9 cellular contexts compared by ENCODE assay signal in the genomic region with DNA sequence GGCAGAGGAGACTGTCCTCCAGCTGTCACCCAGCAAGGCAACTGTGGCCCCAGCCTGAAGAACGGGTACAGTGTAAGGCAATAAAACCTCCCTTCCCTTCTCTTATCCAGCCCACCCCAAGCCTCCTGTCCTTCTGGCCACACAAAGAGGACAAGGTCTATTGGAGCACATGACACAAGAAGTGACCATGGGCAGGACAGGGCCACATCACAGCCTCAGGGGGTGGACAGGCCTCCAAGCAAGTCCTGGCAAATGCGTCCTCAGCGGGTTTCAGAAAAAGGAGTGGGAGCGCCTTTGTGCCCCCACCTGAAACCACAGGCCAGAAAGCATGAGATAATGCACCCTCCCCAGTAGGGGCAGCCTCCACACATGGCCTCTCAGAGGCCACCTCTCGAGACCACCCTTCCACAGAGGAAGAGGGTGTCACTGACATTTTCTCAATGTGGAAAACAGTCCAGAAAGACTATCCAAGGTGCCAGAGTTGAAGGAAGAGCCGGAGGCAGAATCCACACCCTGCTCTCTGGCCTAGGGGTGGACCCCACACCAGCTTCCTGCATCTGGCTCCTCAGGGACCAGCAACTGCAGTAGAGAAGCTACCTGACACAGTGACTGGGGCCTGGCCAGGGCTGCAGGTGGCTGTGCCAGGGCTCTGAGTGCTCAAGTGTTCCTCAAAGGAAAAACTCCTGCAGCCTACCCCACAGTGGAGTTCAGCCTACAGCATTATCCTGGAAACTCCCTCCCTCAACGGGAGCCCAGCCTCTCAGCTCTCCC. TPM values are rescaled to one million over a fixed set of nuclear protein-coding genes. Genes with fewer than 3 reads are reported as not detected.
A peak's percentile ranks its signal among the peaks of the same experiment; 100 is the strongest.
DNase-seq lines count a peak whose midpoint lies in the region; ATAC-seq, FAIRE-seq and TF ChIP-seq lines count a peak whose summit lies in the region.
"Had no signal": no experiment of that assay in that cellular context is flagged by ENCODE, and none has a peak within 500 bp of the region (broad histone marks: within the 10 kb centered on the region; RNA-seq: fewer than 3 reads in every experiment).

No MANE protein-coding gene starts in this region.

- H3K4me3 ChIP-seq in DOHH2 (ENCODE audit: low read length) (peak overlapping the region; percentile 60), psoas muscle (no peak overlapping the region)

- FAIRE-seq in GM12892 (lab: Jason Lieb, UNC): no peak

- ATAC-seq in T-helper 17 cell: no peak
- ATAC-seq in foreskin keratinocyte: no peak
- ATAC-seq in psoas muscle: no peak
- ATAC-seq in GM21528 (IDR thresholded peaks at IDR 0.05; ENCODE audit: low FRiP score, unreplicated experiment): no peak

- H3K27me3 ChIP-seq in DOHH2 (ENCODE audit: control insufficient read depth, low read length) (no peaks in the 10 kb centered on the region), foreskin keratinocyte (no peaks in the 10 kb centered on the region), psoas muscle (ENCODE audit: insufficient read depth in 3 of 3, low read length in 2 of 3) (no peaks in the 10 kb centered on the region)

- peaks cover 38% of the 10 kb centered on the region for H3F3A ChIP-seq in DOHH2 (ENCODE audit: control insufficient read depth, insufficient read depth)

- no peak for TF ChIP-seq POLR2A in GM12892 (IDR thresholded peaks at IDR 0.05; ENCODE audit: low read depth, low read length)

- H3K4me1 ChIP-seq in DOHH2 (ENCODE audit: control insufficient read depth, low read length): peaks cover 94% of the 10 kb centered on the region
- H3K4me1 ChIP-seq in foreskin keratinocyte: peaks cover 43% of the 10 kb centered on the region
- H3K4me1 ChIP-seq in psoas muscle: peaks cover 98% of the 10 kb centered on the region

- 59 to 67% (median 60%) methylated on average over 7 of the region's 7 CpGs for WGBS in psoas muscle, 3 donors

- DNase-seq in T-helper 17 cell: no peak
- DNase-seq in foreskin keratinocyte: no peak
- peak in 1 of 2 donors; percentile 33 for DNase-seq in psoas muscle
- no peak for DNase-seq in GM12892 (ENCODE audit: insufficient read length)
- no peak for DNase-seq in DMS153 (lab: John Stamatoyannopoulos, UW)
- no peak for DNase-seq in NK-92 (lab: John Stamatoyannopoulos, UW; ENCODE audit: unreplicated experiment)
- DNase-seq: MV-4-11 had no signal

- intact Hi-C loops in psoas muscle (cut with DNase I): no loop called here

- H3K4me2 ChIP-seq in DOHH2 (ENCODE audit: low read length): peak overlapping the region; percentile 95

- no peaks in the 10 kb centered on the region for H3K27me3 Mint-ChIP-seq in T-helper 17 cell

- no peaks in the 10 kb centered on the region for H3K9me2 ChIP-seq in DOHH2 (replicated peaks; ENCODE audit: control insufficient read depth, low read length)

- no peaks in the 10 kb centered on the region for H3K9me3 ChIP-seq in DOHH2 (ENCODE audit: control insufficient read depth, insufficient read depth, low read length)
- H3K9me3 ChIP-seq in T-helper 17 cell (ENCODE audit: control insufficient read depth, low read length, poor library complexity, severe bottlenecking): no peaks in the 10 kb centered on the region
- H3K9me3 ChIP-seq in psoas muscle: no peaks in the 10 kb centered on the region

- H3K79me2 ChIP-seq in DOHH2 (ENCODE audit: control insufficient read depth, low read length): peaks cover 87% of the 10 kb centered on the region

- H3K4me1 Mint-ChIP-seq in T-helper 17 cell: peaks cover 50% of the 10 kb centered on the region

- H3K27ac Mint-ChIP-seq in T-helper 17 cell: peak overlapping the region; percentile 94

- H3K36me3 ChIP-seq in DOHH2 (ENCODE audit: control insufficient read depth, low read length) (peaks cover 80% of the 10 kb centered on the region), psoas muscle (ENCODE audit: insufficient read depth in 1 of 2, low read depth in 1 of 2) (peaks cover 0 to 10% of the 10 kb centered on the region in 2 donors)

- H3K27ac ChIP-seq in DOHH2 (ENCODE audit: low read depth, low read length) (peak overlapping the region; percentile 99), foreskin keratinocyte (no peak overlapping the region), psoas muscle (peak overlapping the region; percentile 95)

- peak; percentile 43 for TF ChIP-seq CTCF in DOHH2 (IDR thresholded peaks at IDR 0.05; ENCODE audit: low read depth, low read length, poor library complexity, severe bottlenecking)
- TF ChIP-seq CTCF in foreskin keratinocyte (conservative IDR thresholded peaks at IDR 0.05): peak; percentile 15
- TF ChIP-seq CTCF in psoas muscle (IDR thresholded peaks at IDR 0.05): no peak

- peaks cover 6% of the 10 kb centered on the region; the same call in 1 of the 2 replicates for H4K20me1 ChIP-seq in DOHH2 (ENCODE audit: control insufficient read depth, insufficient read depth, low read depth, low read length)

- H3K4me3 Mint-ChIP-seq in T-helper 17 cell: peak overlapping the region; percentile 47

- peaks cover 4% of the 10 kb centered on the region for H3K36me3 Mint-ChIP-seq in T-helper 17 cell (ENCODE audit: low read depth)

RNA-seq across cellular contexts. Expression of a gene that starts 43.9 kb away (rescaled TPM):
- total RNA-seq in T-helper 17 cell (10 to 100 TPM; 67.6 to 75.8 TPM), foreskin keratinocyte (35.6 and 42.5 TPM in 2 replicates), psoas muscle (10 to 100 TPM; 25.1 to 36.4 (median 34.9) TPM)
- polyA plus RNA-seq in foreskin keratinocyte (65.0 and 67.0 TPM in 2 replicates), psoas muscle (10 to 100 TPM; 47.0 to 69.8 (median 55.5) TPM)
- polyA plus RNA-seq in GM12892 (2012; ENCODE audit: missing spikeins): 48.6 TPM

RNA-seq across cellular contexts. Expression of a gene that starts 46.8 kb away (rescaled TPM):
- total RNA-seq in T-helper 17 cell (100 to 1,000 TPM; 285 to 303 TPM), foreskin keratinocyte (45.0 and 46.9 TPM in 2 replicates), psoas muscle (10 to 100 TPM in 1 of 4 donors, 1 to 10 TPM in 3; 7.3 to 11.2 (median 7.7) TPM)
- polyA plus RNA-seq in foreskin keratinocyte (34.1 and 36.8 TPM in 2 replicates), psoas muscle (10 to 100 TPM in 1 of 3 donors, 1 to 10 TPM in 2; 5.4 to 13.0 (median 6.4) TPM)
- 79.6 TPM for polyA plus RNA-seq in GM12892 (2012; ENCODE audit: missing spikeins)

RNA-seq across cellular contexts. Expression of a gene that starts 55.1 kb away (rescaled TPM):
- not detected for total RNA-seq in T-helper 17 cell
- total RNA-seq in foreskin keratinocyte: not detected in 2 replicates
- polyA plus RNA-seq in foreskin keratinocyte: not detected in 2 replicates
- total RNA-seq in psoas muscle: 1 to 10 TPM; 1.1 to 5.9 (median 4.1) TPM
- polyA plus RNA-seq in psoas muscle: 1 to 10 TPM; 4.0 to 5.2 (median 4.2) TPM
- polyA plus RNA-seq in GM12892 (2012; ENCODE audit: missing spikeins): not detected
